In the genomic region with DNA sequence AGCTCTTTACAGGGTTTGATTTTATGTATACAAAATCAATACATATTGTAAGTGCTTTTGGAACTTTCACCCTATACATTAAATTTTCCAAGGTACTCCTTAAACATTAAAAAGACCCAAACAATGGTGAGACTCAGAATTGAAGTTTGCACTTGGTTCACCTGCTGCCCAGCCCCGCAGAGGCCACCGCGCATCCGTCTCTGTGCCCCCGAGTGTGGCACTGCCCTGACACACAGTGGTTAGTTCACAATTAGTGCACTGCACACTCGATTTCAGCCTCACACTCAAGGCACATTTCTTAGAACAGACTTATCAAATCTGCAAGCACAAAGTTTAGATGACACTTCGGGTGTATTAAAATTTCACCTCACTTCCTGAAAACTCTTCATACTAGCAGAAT, we compare ENCODE assay signal across 24 cellular contexts. TPM values are rescaled to one million over a fixed set of nuclear protein-coding genes. Genes with fewer than 3 reads are reported as not detected.
"Had no signal": no experiment of that assay in that cellular context is flagged by ENCODE, and none has a peak within 500 bp of the region (broad histone marks: within the 10 kb centered on the region; RNA-seq: fewer than 3 reads in every experiment).

No MANE protein-coding gene starts in this region.

- H3K9me2 ChIP-seq: SK-N-SH had no signal

- H3K9me3 Mint-ChIP-seq: IgD-negative memory B cell had no signal

- DNase-seq: Kasumi-1, MM.1S, NCI-H1105, NCI-H1417, NCI-H146, NCI-H1694 treated with DMSO at 0.1 percent for 48 hours, NCI-H1930, NCI-H2081, NCI-H2107, NCI-H226, NCI-H446, NCI-H510A, NCI-H524 treated with DMSO at 0.1 percent for 48 hours, NCI-H69, NCI-H774, Right ventricle myocardium superior, RPMI8226, SK-N-SH had no signal

- H3K4me3 ChIP-seq: K562 had no signal

- H3K27ac ChIP-seq: HL-60, KMS-11 had no signal

- ATAC-seq: K562 had no signal

- H3K4me2 ChIP-seq: KMS-11, SK-N-SH had no signal

- H3K27me3 Mint-ChIP-seq: IgD-negative memory B cell had no signal

RNA-seq across cellular contexts. Expression of gene LITAFD, which starts 43.3 kb away (rescaled TPM):
- total RNA-seq: K562, M059J, Right ventricle myocardium superior, SK-MEL-5 had no signal
- polyA plus RNA-seq: IgD-negative memory B cell, K562, SK-N-SH had no signal
